9 cellular contexts compared by ENCODE assay signal in the genomic region with DNA sequence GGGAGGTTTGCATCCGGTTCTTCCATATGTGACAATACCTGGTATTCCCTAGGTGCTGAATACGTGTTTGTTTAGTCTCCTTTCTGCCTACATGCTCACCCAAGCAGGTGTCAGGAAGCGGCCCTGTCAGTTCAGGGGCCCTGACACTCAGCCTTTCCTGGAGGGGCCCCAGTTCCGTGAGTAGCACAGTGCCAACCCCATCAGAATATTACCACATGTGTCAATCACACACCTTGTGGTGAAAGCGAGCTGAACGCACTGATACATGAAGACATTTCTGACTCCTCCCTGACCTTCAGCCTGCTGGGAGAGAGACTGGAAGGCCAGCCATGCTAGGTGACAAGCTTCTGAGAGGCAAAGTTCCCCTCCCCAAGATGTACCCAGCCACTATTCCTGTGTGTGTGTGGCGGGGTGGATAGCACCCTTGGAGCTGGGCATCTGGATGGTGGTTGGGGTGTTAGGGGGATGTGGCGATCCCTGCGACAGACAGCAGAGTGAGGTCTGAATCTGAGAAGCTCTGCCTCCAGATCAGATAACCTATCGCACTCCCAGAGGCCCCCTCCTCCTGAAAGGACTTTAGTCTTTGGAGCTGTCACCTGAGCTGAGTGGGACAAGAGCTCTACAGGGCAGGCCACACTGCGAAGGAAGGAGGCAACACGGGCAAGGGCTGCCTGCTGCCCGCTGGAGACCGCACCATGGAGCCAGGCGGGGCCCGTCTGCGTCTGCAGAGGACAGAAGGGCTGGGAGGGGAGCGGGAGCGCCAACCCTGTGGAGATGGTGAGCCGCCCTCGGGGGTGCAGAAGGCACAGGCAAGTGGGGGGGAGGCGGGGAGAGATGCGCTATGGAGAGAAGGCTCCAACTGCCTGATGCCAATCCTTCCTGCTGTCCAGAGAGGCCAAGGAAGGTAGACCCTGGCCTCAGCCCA. TPM values are rescaled to one million over a fixed set of nuclear protein-coding genes. Genes with fewer than 3 reads are reported as not detected.
DNase-seq lines count a peak whose midpoint lies in the region; ATAC-seq and TF ChIP-seq lines count a peak whose summit lies in the region.
"Had no signal": no experiment of that assay in that cellular context is flagged by ENCODE, and none has a peak within 500 bp of the region (broad histone marks: within the 10 kb centered on the region; RNA-seq: fewer than 3 reads in every experiment).

A gene with protein sequence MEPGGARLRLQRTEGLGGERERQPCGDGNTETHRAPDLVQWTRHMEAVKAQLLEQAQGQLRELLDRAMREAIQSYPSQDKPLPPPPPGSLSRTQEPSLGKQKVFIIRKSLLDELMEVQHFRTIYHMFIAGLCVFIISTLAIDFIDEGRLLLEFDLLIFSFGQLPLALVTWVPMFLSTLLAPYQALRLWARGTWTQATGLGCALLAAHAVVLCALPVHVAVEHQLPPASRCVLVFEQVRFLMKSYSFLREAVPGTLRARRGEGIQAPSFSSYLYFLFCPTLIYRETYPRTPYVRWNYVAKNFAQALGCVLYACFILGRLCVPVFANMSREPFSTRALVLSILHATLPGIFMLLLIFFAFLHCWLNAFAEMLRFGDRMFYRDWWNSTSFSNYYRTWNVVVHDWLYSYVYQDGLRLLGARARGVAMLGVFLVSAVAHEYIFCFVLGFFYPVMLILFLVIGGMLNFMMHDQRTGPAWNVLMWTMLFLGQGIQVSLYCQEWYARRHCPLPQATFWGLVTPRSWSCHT (plus strand): TSS at position 604 of the 925 bp plus-strand sequence. CDS start 92 bp downstream, at position 696.

- H3K4me1 ChIP-seq in BLaER1 treated with 17β-estradiol and CSF1 and Interleukin-3, amounts not matched to agents 10 nM and 100 nM, result peaks cover 37 to 67% (median 45%) of the 10 kb centered on the region in 10 experiments
- H3K4me1 ChIP-seq in GM23338 (ENCODE audit: insufficient read depth), result peaks cover 31% of the 10 kb centered on the region
- H3K4me1 ChIP-seq in hepatocyte (ENCODE audit: insufficient read depth), result peaks cover 19% of the 10 kb centered on the region
- H3K4me1 ChIP-seq in thymus (ENCODE audit: control insufficient read depth, insufficient read depth, low read length), result peaks cover 14% of the 10 kb centered on the region

- ATAC-seq in GM23338 (peak; percentile 12; the same call in 2 of the 3 replicates), GM19455 (IDR thresholded peaks at IDR 0.05; ENCODE audit: unreplicated experiment) (no peak)

- peaks cover 24% of the 10 kb centered on the region for H3K27me3 Mint-ChIP-seq in GM23338 (ENCODE audit: insufficient read depth, low read depth, poor library complexity)
- peaks cover 3% of the 10 kb centered on the region for H3K27me3 Mint-ChIP-seq in T-helper 2 cell treated with Interferon-gamma antibody and Interleukin-4, amounts not matched to agents 5 μg/mL and 100 μg/mL, for 36 hours (ENCODE audit: low read depth)

- WGBS in hepatocyte (ENCODE audit: low lambda C conversion rate, missing lambda C conversion rate), result 71% methylated on average over 23 of the region's 23 CpGs
- WGBS in thymus, result 56% methylated on average over 23 of the region's 23 CpGs

- no peaks in the 10 kb centered on the region; a peak in 1 of 22 replicates for H4K20me1 ChIP-seq in BLaER1 treated with 17β-estradiol and CSF1 and Interleukin-3, amounts not matched to agents 10 nM and 100 nM
- H4K20me1 ChIP-seq in GM23338 (replicated peaks; ENCODE audit: insufficient read depth) (no peaks in the 10 kb centered on the region), hepatocyte (ENCODE audit: insufficient read depth, poor library complexity, severe bottlenecking) (no peaks in the 10 kb centered on the region)

- peak within 1 kb of the TSS in 10 of 11 experiments; percentile 12 to 76 (median 51); a peak in 16 of 22 replicates for H3K27ac ChIP-seq in BLaER1 treated with 17β-estradiol and CSF1 and Interleukin-3, amounts not matched to agents 10 nM and 100 nM
- no peak within 1 kb of the TSS for H3K27ac ChIP-seq in GM23338 (ENCODE audit: low read depth)
- H3K27ac ChIP-seq in hepatocyte, result peak within 1 kb of the TSS; percentile 90
- H3K27ac ChIP-seq in thymus (ENCODE audit: low read depth), result peak within 1 kb of the TSS; percentile 42

- H3K4me2 ChIP-seq in BLaER1 treated with 17β-estradiol and CSF1 and Interleukin-3, amounts not matched to agents 10 nM and 100 nM, result peak within 1 kb of the TSS; percentile 39 to 89 (median 72)
- H3K4me2 ChIP-seq in GM23338 (no peak within 1 kb of the TSS), hepatocyte (peak within 1 kb of the TSS; percentile 59)

- H2AFZ ChIP-seq in GM23338 (no peak within 1 kb of the TSS), hepatocyte (no peak within 1 kb of the TSS)

- H3K9ac ChIP-seq in BLaER1 treated with 17β-estradiol and CSF1 and Interleukin-3, amounts not matched to agents 10 nM and 100 nM, result peak within 1 kb of the TSS in 8 of 11 experiments; percentile 8 to 56 (median 32); a peak in 9 of 22 replicates

- no peak for TF ChIP-seq CTCF in GM23338 (conservative IDR thresholded peaks at IDR 0.05; ENCODE audit: low read depth in 2 of 2)
- TF ChIP-seq CTCF in hepatocyte (IDR thresholded peaks at IDR 0.05; ENCODE audit: poor library complexity), result no peak

- peaks cover 38% of the 10 kb centered on the region for H3K4me1 Mint-ChIP-seq in GM23338
- peaks cover 39% of the 10 kb centered on the region for H3K4me1 Mint-ChIP-seq in T-helper 2 cell treated with Interferon-gamma antibody and Interleukin-4, amounts not matched to agents 5 μg/mL and 100 μg/mL, for 36 hours (ENCODE audit: low read depth)

- H3K9me3 ChIP-seq in BLaER1 treated with 17β-estradiol and CSF1 and Interleukin-3, amounts not matched to agents 10 nM and 100 nM (replicated peaks in 1 of 11), result no peaks in the 10 kb centered on the region
- H3K9me3 ChIP-seq in hepatocyte (ENCODE audit: low read depth) (no peaks in the 10 kb centered on the region), thymus (ENCODE audit: control insufficient read depth) (no peaks in the 10 kb centered on the region)

- H3K9me2 ChIP-seq in GM23338 (ENCODE audit: insufficient read depth), result no peaks in the 10 kb centered on the region
- H3K9me2 ChIP-seq in hepatocyte (replicated peaks; ENCODE audit: insufficient read depth), result no peaks in the 10 kb centered on the region

- H3K4me3 Mint-ChIP-seq in GM23338, result no peak within 1 kb of the TSS
- H3K4me3 Mint-ChIP-seq in T-helper 2 cell treated with Interferon-gamma antibody and Interleukin-4, amounts not matched to agents 5 μg/mL and 100 μg/mL, for 36 hours, result peak within 1 kb of the TSS; percentile 52

- no peak within 1 kb of the TSS; a peak in 1 of 20 replicates for H3K4me3 ChIP-seq in BLaER1 treated with 17β-estradiol and CSF1 and Interleukin-3, amounts not matched to agents 10 nM and 100 nM
- H3K4me3 ChIP-seq in GM23338, result no peak within 1 kb of the TSS
- H3K4me3 ChIP-seq in hepatocyte, result no peak within 1 kb of the TSS
- H3K4me3 ChIP-seq in thymus (ENCODE audit: low read length), result no peak within 1 kb of the TSS

- DNase-seq in GM23338 (ENCODE audit: low spot score), result no peak
- peak; percentile 19 for DNase-seq in T-helper 2 cell treated with Interferon-gamma antibody and Interleukin-4, amounts not matched to agents 5 μg/mL and 100 μg/mL, for 36 hours (ENCODE audit: low spot score)
- peak; percentile 75 for DNase-seq in hepatocyte (ENCODE audit: low spot score)
- DNase-seq in hepatic stellate cell (ENCODE audit: low spot score), result no peak
- DNase-seq in OCI-M1 (lab: John Stamatoyannopoulos, UW), result no peak

- H3K27me3 ChIP-seq in BLaER1 treated with 17β-estradiol and CSF1 and Interleukin-3, amounts not matched to agents 10 nM and 100 nM, result no peaks in the 10 kb centered on the region
- H3K27me3 ChIP-seq in GM23338 (ENCODE audit: insufficient read depth) (peaks cover 12% of the 10 kb centered on the region), hepatocyte (no peaks in the 10 kb centered on the region), thymus (ENCODE audit: control insufficient read depth, insufficient read depth) (peaks cover 2% of the 10 kb centered on the region)

- H3K27ac Mint-ChIP-seq in GM23338, result no peak within 1 kb of the TSS
- peak within 1 kb of the TSS; percentile 78 for H3K27ac Mint-ChIP-seq in T-helper 2 cell treated with Interferon-gamma antibody and Interleukin-4, amounts not matched to agents 5 μg/mL and 100 μg/mL, for 36 hours

- no peaks in the 10 kb centered on the region for H3K36me3 Mint-ChIP-seq in GM23338 (ENCODE audit: low read depth)
- H3K36me3 Mint-ChIP-seq in T-helper 2 cell treated with Interferon-gamma antibody and Interleukin-4, amounts not matched to agents 5 μg/mL and 100 μg/mL, for 36 hours (ENCODE audit: low read depth), result no peaks in the 10 kb centered on the region

- H3K79me2 ChIP-seq in GM23338 (replicated peaks; ENCODE audit: insufficient read depth) (no peaks in the 10 kb centered on the region), hepatocyte (no peaks in the 10 kb centered on the region)

- no peaks in the 10 kb centered on the region for H3K36me3 ChIP-seq in BLaER1 treated with 17β-estradiol and CSF1 and Interleukin-3, amounts not matched to agents 10 nM and 100 nM
- no peaks in the 10 kb centered on the region for H3K36me3 ChIP-seq in GM23338 (ENCODE audit: insufficient read depth)
- no peaks in the 10 kb centered on the region for H3K36me3 ChIP-seq in hepatocyte (replicated peaks; ENCODE audit: insufficient read depth, low read depth)
- H3K36me3 ChIP-seq in thymus (ENCODE audit: control insufficient read depth, insufficient read depth), result no peaks in the 10 kb centered on the region

- no peaks in the 10 kb centered on the region for H3K9me3 Mint-ChIP-seq in GM23338
- no peaks in the 10 kb centered on the region for H3K9me3 Mint-ChIP-seq in T-helper 2 cell treated with Interferon-gamma antibody and Interleukin-4, amounts not matched to agents 5 μg/mL and 100 μg/mL, for 36 hours

- H3F3A ChIP-seq in GM23338 (replicated peaks; ENCODE audit: low read depth), result peaks cover 9% of the 10 kb centered on the region

TF ChIP-seq in GM23338, 12 proteins besides CTCF, POLR2A, EP300 and RAD21 (continues in another document):
- TF ChIP-seq STAT1 (IDR thresholded peaks at IDR 0.05; ENCODE audit: unreplicated experiment), result no peak
- TF ChIP-seq ZNF331 (CRISPR knock-in tag; IDR thresholded peaks at IDR 0.05; ENCODE audit: low read depth), result no peak
- no peak for TF ChIP-seq EZH2phosphoT487 (IDR thresholded peaks at IDR 0.05; ENCODE audit: unreplicated experiment)
- TF ChIP-seq ZNF114 (CRISPR knock-in tag; IDR thresholded peaks at IDR 0.05), result no peak
- TF ChIP-seq EZH2 (IDR thresholded peaks at IDR 0.05; ENCODE audit: low read depth, unreplicated experiment), result no peak
- no peak for TF ChIP-seq CREB1 (CRISPR knock-in tag; IDR thresholded peaks at IDR 0.05; ENCODE audit: low read depth)
- no peak for TF ChIP-seq JUNB (IDR thresholded peaks at IDR 0.05; ENCODE audit: unreplicated experiment)

RNA-seq across cellular contexts. Expression of the gene that starts here (rescaled TPM):
- total RNA-seq in GM23338 (2014; rRNA removed; shearing (Covaris generic)), result not detected in 2 replicates
- not detected in 2 replicates for polyA plus RNA-seq in GM23338 (2016; fragmentation: Nextera tagmentation; extraction: Ambion mirVana)
- 18.9 and 21.8 TPM in 2 replicates for total RNA-seq in hepatocyte
- polyA plus RNA-seq in hepatocyte, result 28.9 and 29.4 TPM in 2 replicates
- polyA plus RNA-seq in thymus, result 0.71 TPM
- total RNA-seq: lung microvascular endothelial cell had no signal

Comparison
In these comparisons a context has a peak if more than half of its experiments do, and no peak if none do; other contexts are left out.
1. RNA of the gene that starts here (total RNA-seq): 18.9 to 21.8 TPM in hepatocyte; not detected in GM23338; every median in the first group is over 10 times any median in the second.
2. RNA of the gene that starts here (polyA plus RNA-seq): 28.9 to 29.4 TPM in hepatocyte; 0.71 TPM in thymus (single experiment) and not detected in GM23338; every median in the first group is over 10 times any median in the second.
3. Peak in ATAC-seq in GM23338; RNA of the gene not detected or under 1 TPM.
4. DNase-seq: peak in T-helper 2 cell treated with Interferon-gamma antibody and Interleukin-4, amounts not matched to agents 5 μg/mL and 100 μg/mL, for 36 hours (single experiment) and hepatocyte (single experiment); none in GM23338 (single experiment), hepatic stellate cell (single experiment) and OCI-M1 (single experiment).